ENCODE assay signal across 1 cellular context in the genomic region with DNA sequence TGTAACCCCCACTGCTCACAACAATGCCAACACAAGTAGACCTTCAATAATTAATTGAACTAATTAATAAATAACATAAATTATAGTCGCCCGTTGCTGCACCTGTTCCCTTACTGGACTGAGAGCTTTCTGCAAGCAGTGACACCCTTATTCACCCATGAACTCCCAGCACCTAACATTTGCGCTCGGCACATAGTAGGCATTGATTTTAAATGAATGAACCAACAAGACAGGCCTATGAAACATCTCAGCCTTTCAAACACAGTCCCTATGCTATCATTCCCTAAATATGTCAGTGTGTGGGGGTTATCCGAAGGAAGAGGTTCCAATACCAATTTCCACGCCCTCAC.
A peak's percentile ranks its signal among the peaks of the same experiment; 100 is the strongest.
TF ChIP-seq lines count a peak whose summit lies in the region.

No MANE protein-coding gene starts in this region.

TF ChIP-seq in K562, 482 proteins besides CTCF, POLR2A, EP300 and RAD21:
- TF ChIP-seq TAL1 (IDR thresholded peaks at IDR 0.05) = no peak
- TF ChIP-seq ZKSCAN1 (IDR thresholded peaks at IDR 0.05; ENCODE audit: low read depth, low read length) = peak; percentile 91
- no peak for TF ChIP-seq ESRRA (IDR thresholded peaks at IDR 0.05; ENCODE audit: borderline replicate concordance, low read depth)
- TF ChIP-seq, protein P1, sequence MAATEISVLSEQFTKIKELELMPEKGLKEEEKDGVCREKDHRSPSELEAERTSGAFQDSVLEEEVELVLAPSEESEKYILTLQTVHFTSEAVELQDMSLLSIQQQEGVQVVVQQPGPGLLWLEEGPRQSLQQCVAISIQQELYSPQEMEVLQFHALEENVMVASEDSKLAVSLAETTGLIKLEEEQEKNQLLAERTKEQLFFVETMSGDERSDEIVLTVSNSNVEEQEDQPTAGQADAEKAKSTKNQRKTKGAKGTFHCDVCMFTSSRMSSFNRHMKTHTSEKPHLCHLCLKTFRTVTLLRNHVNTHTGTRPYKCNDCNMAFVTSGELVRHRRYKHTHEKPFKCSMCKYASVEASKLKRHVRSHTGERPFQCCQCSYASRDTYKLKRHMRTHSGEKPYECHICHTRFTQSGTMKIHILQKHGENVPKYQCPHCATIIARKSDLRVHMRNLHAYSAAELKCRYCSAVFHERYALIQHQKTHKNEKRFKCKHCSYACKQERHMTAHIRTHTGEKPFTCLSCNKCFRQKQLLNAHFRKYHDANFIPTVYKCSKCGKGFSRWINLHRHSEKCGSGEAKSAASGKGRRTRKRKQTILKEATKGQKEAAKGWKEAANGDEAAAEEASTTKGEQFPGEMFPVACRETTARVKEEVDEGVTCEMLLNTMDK (IDR thresholded peaks at IDR 0.05; ENCODE audit: borderline replicate concordance, insufficient read depth, low read depth, low read length, poor library complexity, severe bottlenecking) = no peak
- TF ChIP-seq PRPF4 (IDR thresholded peaks at IDR 0.05; ENCODE audit: insufficient read depth, low read depth, low read length, poor library complexity, severe bottlenecking) = no peak
- TF ChIP-seq, protein P2, sequence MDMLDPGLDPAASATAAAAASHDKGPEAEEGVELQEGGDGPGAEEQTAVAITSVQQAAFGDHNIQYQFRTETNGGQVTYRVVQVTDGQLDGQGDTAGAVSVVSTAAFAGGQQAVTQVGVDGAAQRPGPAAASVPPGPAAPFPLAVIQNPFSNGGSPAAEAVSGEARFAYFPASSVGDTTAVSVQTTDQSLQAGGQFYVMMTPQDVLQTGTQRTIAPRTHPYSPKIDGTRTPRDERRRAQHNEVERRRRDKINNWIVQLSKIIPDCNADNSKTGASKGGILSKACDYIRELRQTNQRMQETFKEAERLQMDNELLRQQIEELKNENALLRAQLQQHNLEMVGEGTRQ (CRISPR knock-in tag; IDR thresholded peaks at IDR 0.05) = no peak
- TF ChIP-seq, protein P3, sequence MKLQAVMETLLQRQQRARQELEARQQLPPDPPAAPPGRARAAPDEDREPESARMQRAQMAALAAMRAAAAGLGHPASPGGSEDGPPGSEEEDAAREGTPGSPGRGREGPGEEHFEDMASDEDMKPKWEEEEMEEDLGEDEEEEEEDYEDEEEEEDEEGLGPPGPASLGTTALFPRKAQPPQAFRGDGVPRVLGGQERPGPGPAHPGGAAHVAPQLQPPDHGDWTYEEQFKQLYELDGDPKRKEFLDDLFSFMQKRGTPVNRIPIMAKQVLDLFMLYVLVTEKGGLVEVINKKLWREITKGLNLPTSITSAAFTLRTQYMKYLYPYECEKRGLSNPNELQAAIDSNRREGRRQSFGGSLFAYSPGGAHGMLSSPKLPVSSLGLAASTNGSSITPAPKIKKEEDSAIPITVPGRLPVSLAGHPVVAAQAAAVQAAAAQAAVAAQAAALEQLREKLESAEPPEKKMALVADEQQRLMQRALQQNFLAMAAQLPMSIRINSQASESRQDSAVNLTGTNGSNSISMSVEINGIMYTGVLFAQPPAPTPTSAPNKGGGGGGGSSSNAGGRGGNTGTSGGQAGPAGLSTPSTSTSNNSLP (IDR thresholded peaks at IDR 0.05; ENCODE audit: borderline replicate concordance, low read depth, low read length) = no peak
- no peak for TF ChIP-seq TAF1 (IDR thresholded peaks at IDR 0.05; ENCODE audit: control insufficient read depth, extremely low read depth, insufficient read depth, low read length, severe bottlenecking)
- TF ChIP-seq RFX1 (IDR thresholded peaks at IDR 0.05) = no peak
- no peak for TF ChIP-seq HDAC3 (IDR thresholded peaks at IDR 0.05; ENCODE audit: borderline replicate concordance, partially characterized antibody)
- TF ChIP-seq, protein P4, sequence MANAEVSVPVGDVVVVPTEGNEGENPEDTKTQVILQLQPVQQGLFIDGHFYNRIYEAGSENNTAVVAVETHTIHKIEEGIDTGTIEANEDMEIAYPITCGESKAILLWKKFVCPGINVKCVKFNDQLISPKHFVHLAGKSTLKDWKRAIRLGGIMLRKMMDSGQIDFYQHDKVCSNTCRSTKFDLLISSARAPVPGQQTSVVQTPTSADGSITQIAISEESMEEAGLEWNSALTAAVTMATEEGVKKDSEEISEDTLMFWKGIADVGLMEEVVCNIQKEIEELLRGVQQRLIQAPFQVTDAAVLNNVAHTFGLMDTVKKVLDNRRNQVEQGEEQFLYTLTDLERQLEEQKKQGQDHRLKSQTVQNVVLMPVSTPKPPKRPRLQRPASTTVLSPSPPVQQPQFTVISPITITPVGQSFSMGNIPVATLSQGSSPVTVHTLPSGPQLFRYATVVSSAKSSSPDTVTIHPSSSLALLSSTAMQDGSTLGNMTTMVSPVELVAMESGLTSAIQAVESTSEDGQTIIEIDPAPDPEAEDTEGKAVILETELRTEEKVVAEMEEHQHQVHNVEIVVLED (CRISPR knock-in tag; IDR thresholded peaks at IDR 0.05) = no peak
- TF ChIP-seq, protein P5, sequence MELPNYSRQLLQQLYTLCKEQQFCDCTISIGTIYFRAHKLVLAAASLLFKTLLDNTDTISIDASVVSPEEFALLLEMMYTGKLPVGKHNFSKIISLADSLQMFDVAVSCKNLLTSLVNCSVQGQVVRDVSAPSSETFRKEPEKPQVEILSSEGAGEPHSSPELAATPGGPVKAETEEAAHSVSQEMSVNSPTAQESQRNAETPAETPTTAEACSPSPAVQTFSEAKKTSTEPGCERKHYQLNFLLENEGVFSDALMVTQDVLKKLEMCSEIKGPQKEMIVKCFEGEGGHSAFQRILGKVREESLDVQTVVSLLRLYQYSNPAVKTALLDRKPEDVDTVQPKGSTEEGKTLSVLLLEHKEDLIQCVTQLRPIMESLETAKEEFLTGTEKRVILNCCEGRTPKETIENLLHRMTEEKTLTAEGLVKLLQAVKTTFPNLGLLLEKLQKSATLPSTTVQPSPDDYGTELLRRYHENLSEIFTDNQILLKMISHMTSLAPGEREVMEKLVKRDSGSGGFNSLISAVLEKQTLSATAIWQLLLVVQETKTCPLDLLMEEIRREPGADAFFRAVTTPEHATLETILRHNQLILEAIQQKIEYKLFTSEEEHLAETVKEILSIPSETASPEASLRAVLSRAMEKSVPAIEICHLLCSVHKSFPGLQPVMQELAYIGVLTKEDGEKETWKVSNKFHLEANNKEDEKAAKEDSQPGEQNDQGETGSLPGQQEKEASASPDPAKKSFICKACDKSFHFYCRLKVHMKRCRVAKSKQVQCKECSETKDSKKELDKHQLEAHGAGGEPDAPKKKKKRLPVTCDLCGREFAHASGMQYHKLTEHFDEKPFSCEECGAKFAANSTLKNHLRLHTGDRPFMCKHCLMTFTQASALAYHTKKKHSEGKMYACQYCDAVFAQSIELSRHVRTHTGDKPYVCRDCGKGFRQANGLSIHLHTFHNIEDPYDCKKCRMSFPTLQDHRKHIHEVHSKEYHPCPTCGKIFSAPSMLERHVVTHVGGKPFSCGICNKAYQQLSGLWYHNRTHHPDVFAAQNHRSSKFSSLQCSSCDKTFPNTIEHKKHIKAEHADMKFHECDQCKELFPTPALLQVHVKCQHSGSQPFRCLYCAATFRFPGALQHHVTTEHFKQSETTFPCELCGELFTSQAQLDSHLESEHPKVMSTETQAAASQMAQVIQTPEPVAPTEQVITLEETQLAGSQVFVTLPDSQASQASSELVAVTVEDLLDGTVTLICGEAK (IDR thresholded peaks at IDR 0.05) = peak; percentile 47; the same call in 1 of the 2 replicates
- TF ChIP-seq, protein P5 (CRISPR knock-in tag; IDR thresholded peaks at IDR 0.05) = no peak
- TF ChIP-seq, protein P6, sequence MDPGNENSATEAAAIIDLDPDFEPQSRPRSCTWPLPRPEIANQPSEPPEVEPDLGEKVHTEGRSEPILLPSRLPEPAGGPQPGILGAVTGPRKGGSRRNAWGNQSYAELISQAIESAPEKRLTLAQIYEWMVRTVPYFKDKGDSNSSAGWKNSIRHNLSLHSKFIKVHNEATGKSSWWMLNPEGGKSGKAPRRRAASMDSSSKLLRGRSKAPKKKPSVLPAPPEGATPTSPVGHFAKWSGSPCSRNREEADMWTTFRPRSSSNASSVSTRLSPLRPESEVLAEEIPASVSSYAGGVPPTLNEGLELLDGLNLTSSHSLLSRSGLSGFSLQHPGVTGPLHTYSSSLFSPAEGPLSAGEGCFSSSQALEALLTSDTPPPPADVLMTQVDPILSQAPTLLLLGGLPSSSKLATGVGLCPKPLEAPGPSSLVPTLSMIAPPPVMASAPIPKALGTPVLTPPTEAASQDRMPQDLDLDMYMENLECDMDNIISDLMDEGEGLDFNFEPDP (CRISPR knock-in tag; IDR thresholded peaks at IDR 0.05) = no peak
- TF ChIP-seq BRF1 (IDR thresholded peaks at IDR 0.05; ENCODE audit: borderline replicate concordance, extremely low read depth, insufficient read length) = no peak
- TF ChIP-seq, protein P7, sequence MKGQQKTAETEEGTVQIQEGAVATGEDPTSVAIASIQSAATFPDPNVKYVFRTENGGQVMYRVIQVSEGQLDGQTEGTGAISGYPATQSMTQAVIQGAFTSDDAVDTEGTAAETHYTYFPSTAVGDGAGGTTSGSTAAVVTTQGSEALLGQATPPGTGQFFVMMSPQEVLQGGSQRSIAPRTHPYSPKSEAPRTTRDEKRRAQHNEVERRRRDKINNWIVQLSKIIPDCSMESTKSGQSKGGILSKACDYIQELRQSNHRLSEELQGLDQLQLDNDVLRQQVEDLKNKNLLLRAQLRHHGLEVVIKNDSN (CRISPR knock-in tag; IDR thresholded peaks at IDR 0.05) = no peak
